ENCODE assay signal across 8 cellular contexts in genomic region chr4:10582059-10582686, GRCh38.
A peak's percentile ranks its signal among the peaks of the same experiment; 100 is the strongest.
DNase-seq lines count a peak whose midpoint lies in the region; ATAC-seq, FAIRE-seq and TF ChIP-seq lines count a peak whose summit lies in the region.

No MANE protein-coding gene starts in this region.

- FAIRE-seq in colon (lab: Jason Lieb, UNC): peak; percentile 36

- no peaks in the 10 kb centered on the region for H3K9me3 ChIP-seq in CD4-positive, CD25-positive, alpha-beta regulatory T cell (ENCODE audit: control insufficient read depth in 2 of 2, low read length in 2 of 2)
- H3K9me3 ChIP-seq in GM23248 (ENCODE audit: low read depth): no peaks in the 10 kb centered on the region

- no peaks in the 10 kb centered on the region for H3K27me3 ChIP-seq in CD4-positive, CD25-positive, alpha-beta regulatory T cell (ENCODE audit: control insufficient read depth, insufficient read depth, low read length)
- H3K27me3 ChIP-seq in GM23248 (replicated peaks; ENCODE audit: insufficient read depth): no peaks in the 10 kb centered on the region; the same call in 1 of the 2 replicates

- no peak overlapping the region for H3K4me2 ChIP-seq in GM23248 (ENCODE audit: unreplicated experiment)

- no peaks in the 10 kb centered on the region for H3K79me2 ChIP-seq in GM23248 (ENCODE audit: insufficient read depth)

- ATAC-seq in CD4-positive, CD25-positive, alpha-beta regulatory T cell (ENCODE audit: low read depth in 2 of 2): no peak
- no peak for ATAC-seq in GM18511 (IDR thresholded peaks at IDR 0.05; ENCODE audit: unreplicated experiment)

- peaks cover 12% of the 10 kb centered on the region; the same call in 1 of the 2 replicates for H3F3A ChIP-seq in GM23248 (ENCODE audit: insufficient read depth)

- peak in 2 of 3 donors; percentile 22 to 35 for DNase-seq in CD4-positive, CD25-positive, alpha-beta regulatory T cell
- DNase-seq in GM23248 (peak; percentile 74), NCI-H748 (lab: John Stamatoyannopoulos, UW; ENCODE audit: unreplicated experiment) (peak; percentile 52), lower leg skin (ENCODE audit: low spot score in 2 of 2) (peak; percentile 28 to 75), GDM1 (lab: John Stamatoyannopoulos, UW) (no peak)
- DNase-seq in effector CD8-positive, alpha-beta T cell (lab: John Stamatoyannopoulos, UW): no peak

- no peak for TF ChIP-seq POLR2A in lower leg skin (IDR thresholded peaks at IDR 0.05)

- no peak overlapping the region for H3K27ac ChIP-seq in CD4-positive, CD25-positive, alpha-beta regulatory T cell (ENCODE audit: insufficient read depth, low read length, poor library complexity, severe bottlenecking)
- no peak overlapping the region for H3K27ac ChIP-seq in GM23248

- intact Hi-C loops in lower leg skin (cut with DNase I; ENCODE audit: low total_unique reads): no loop called here

- H2AFZ ChIP-seq in GM23248: no peak overlapping the region

- peaks cover 0 to 17% (median 5%) of the 10 kb centered on the region in 4 donors for H3K4me1 Mint-ChIP-seq in CD4-positive, CD25-positive, alpha-beta regulatory T cell

- no peaks in the 10 kb centered on the region for H3K27me3 Mint-ChIP-seq in CD4-positive, CD25-positive, alpha-beta regulatory T cell

- no peak overlapping the region for H3K27ac Mint-ChIP-seq in CD4-positive, CD25-positive, alpha-beta regulatory T cell

- no peak overlapping the region for H3K9ac ChIP-seq in GM23248

- H3K4me3 Mint-ChIP-seq in CD4-positive, CD25-positive, alpha-beta regulatory T cell: no peak overlapping the region

- H3K36me3 Mint-ChIP-seq in CD4-positive, CD25-positive, alpha-beta regulatory T cell: no peaks in the 10 kb centered on the region

- H3K4me1 ChIP-seq in CD4-positive, CD25-positive, alpha-beta regulatory T cell (ENCODE audit: control insufficient read depth, insufficient read depth, low read length, poor library complexity, severe bottlenecking): peaks cover 4% of the 10 kb centered on the region
- peaks cover 10% of the 10 kb centered on the region for H3K4me1 ChIP-seq in GM23248 (ENCODE audit: insufficient read depth)

- H3K36me3 ChIP-seq in CD4-positive, CD25-positive, alpha-beta regulatory T cell (ENCODE audit: control insufficient read depth, insufficient read depth, low read length): no peaks in the 10 kb centered on the region
- H3K36me3 ChIP-seq in GM23248 (ENCODE audit: low read depth): no peaks in the 10 kb centered on the region

- no peak overlapping the region for H3K4me3 ChIP-seq in CD4-positive, CD25-positive, alpha-beta regulatory T cell (ENCODE audit: low read depth, low read length)
- H3K4me3 ChIP-seq in GM23248: no peak overlapping the region
- no peak overlapping the region for H3K4me3 ChIP-seq in lower leg skin (ENCODE audit: low read depth, poor library complexity, severe bottlenecking)

- 13 to 22% methylated on average over 3 of the region's 3 CpGs for WGBS in GM23248 (ENCODE audit: low coverage in 1 of 2, low lambda C conversion rate in 2 of 2, missing lambda C conversion rate in 2 of 2), 2 experiments
- 49 to 59% methylated on average over 3 of the region's 3 CpGs for WGBS in lower leg skin, 2 donors

- in situ Hi-C loops in GM23248 (cut with MboI): no loop called here

- H3K9me3 Mint-ChIP-seq in CD4-positive, CD25-positive, alpha-beta regulatory T cell: no peaks in the 10 kb centered on the region

- no peaks in the 10 kb centered on the region for H4K20me1 ChIP-seq in GM23248 (ENCODE audit: insufficient read depth)

- TF ChIP-seq CTCF in lower leg skin (IDR thresholded peaks at IDR 0.05): no peak

- no peaks in the 10 kb centered on the region for H3K9me2 ChIP-seq in GM23248 (ENCODE audit: insufficient read depth)

Comparison
In these comparisons a context has a peak if more than half of its experiments do, and no peak if none do; other contexts are left out.
1. DNase-seq: peak in CD4-positive, CD25-positive, alpha-beta regulatory T cell (2 of 3), GM23248 (single experiment), NCI-H748 (single experiment) and lower leg skin (2 of 2); none in GDM1 (single experiment) and effector CD8-positive, alpha-beta T cell (single experiment).